In genomic region chr12:76030378-76031080, GRCh38 we compare ENCODE assay signal across 8 cellular contexts.
A peak's percentile ranks its signal among the peaks of the same experiment; 100 is the strongest.
DNase-seq lines count a peak whose midpoint lies in the region; ATAC-seq and TF ChIP-seq lines count a peak whose summit lies in the region.

No MANE protein-coding gene starts in this region.

- no peaks in the 10 kb centered on the region for H3K27me3 ChIP-seq in GM06990 (replicated peaks; ENCODE audit: control insufficient read depth, insufficient read depth, low read length)

- peak overlapping the region; percentile 77 for H3K4me3 ChIP-seq in GM06990 (replicated peaks; ENCODE audit: low read depth, low read length)
- peak overlapping the region; percentile 97 for H3K4me3 ChIP-seq in WI38 (ENCODE audit: low read depth, low read length)

- no peak for TF ChIP-seq CTCF in GM06990 (IDR thresholded peaks at IDR 0.05; ENCODE audit: insufficient read depth, low read length, poor library complexity, severe bottlenecking)
- TF ChIP-seq CTCF in WI38 (IDR thresholded peaks at IDR 0.05; ENCODE audit: low read depth, low read length), result no peak

- peak overlapping the region; percentile 93 for H3K4me3 Mint-ChIP-seq in central memory CD8-positive, alpha-beta T cell

- peak overlapping the region; percentile 95 for H3K27ac Mint-ChIP-seq in central memory CD8-positive, alpha-beta T cell (ENCODE audit: low read depth)

- no peaks in the 10 kb centered on the region for H3K9me3 Mint-ChIP-seq in central memory CD8-positive, alpha-beta T cell

- H3K36me3 ChIP-seq in GM06990 (ENCODE audit: control insufficient read depth, insufficient read depth, low read length), result no peaks in the 10 kb centered on the region

- H3K36me3 Mint-ChIP-seq in central memory CD8-positive, alpha-beta T cell (ENCODE audit: insufficient read depth), result peaks cover 22% of the 10 kb centered on the region

- H3K4me1 Mint-ChIP-seq in central memory CD8-positive, alpha-beta T cell, result peaks cover 25% of the 10 kb centered on the region

- no peaks in the 10 kb centered on the region for H3K27me3 Mint-ChIP-seq in central memory CD8-positive, alpha-beta T cell

- ATAC-seq in central memory CD8-positive, alpha-beta T cell (replicated peaks; ENCODE audit: extremely low read depth, poor library complexity, severe bottlenecking), result peak; percentile 5
- no peak for ATAC-seq in HG03469 (IDR thresholded peaks at IDR 0.05; ENCODE audit: unreplicated experiment)

- peak; percentile 64 for DNase-seq in GM06990 (ENCODE audit: extremely low read depth, insufficient read length)
- peak; percentile 36 for DNase-seq in HuH-7.5 (ENCODE audit: low spot score)
- peak; percentile 36 to 54 for DNase-seq in central memory CD8-positive, alpha-beta T cell (ENCODE audit: low spot score in 2 of 2)
- peak; percentile 73 for DNase-seq in left kidney (ENCODE audit: low read depth, low spot score)
- peak; percentile 55 for DNase-seq in stimulated activated CD4-positive, alpha-beta T cell treated with anti-CD3 and anti-CD28 coated beads, Interleukin-4, amount 100 ng/mL, for 1 hour
- DNase-seq in cortex of kidney (lab: John Stamatoyannopoulos, UW), result no peak
